2 cellular contexts compared by ENCODE assay signal in the genomic region with DNA sequence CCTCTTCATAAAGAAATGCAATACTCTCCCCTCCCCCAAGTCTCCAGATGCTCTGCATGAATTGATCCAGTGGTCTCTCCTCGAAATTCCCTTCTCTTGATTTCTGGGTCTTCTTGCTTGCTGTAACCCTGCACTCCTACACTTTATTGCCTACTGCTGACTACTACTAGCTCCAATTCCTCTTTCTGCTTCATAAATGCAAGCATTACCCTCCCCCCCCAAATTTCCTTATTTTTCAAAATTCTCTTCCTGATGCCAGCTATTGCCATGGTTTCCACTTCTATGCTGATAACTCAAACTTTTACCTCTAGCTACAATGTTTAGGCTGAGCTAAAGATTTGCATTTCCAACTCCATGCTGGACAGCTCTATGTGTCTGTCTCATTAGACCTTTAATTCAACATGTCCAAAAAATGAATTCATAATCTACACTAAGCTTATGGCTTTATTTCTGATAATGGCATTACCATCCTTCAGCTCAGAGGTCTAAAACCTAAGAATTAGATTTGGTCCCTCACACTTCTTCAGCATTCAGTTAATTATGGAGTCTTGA.
TF ChIP-seq lines count a peak whose summit lies in the region.

No MANE protein-coding gene starts in this region.

TF ChIP-seq in A549, 52 proteins besides CTCF, POLR2A, EP300 and RAD21:
- TF ChIP-seq HDAC2 (IDR thresholded peaks at IDR 0.05) (no peak), FOXS1 (CRISPR knock-in tag; IDR thresholded peaks at IDR 0.05) (no peak), ZFP36 (IDR thresholded peaks at IDR 0.05; ENCODE audit: borderline replicate concordance, partially characterized antibody) (no peak), RCOR1 (IDR thresholded peaks at IDR 0.05; ENCODE audit: low read depth, low read length) (no peak), KDM1A (IDR thresholded peaks at IDR 0.05; ENCODE audit: low read depth) (no peak), JUNB (IDR thresholded peaks at IDR 0.05) (no peak), SMC3 (IDR thresholded peaks at IDR 0.05) (no peak), SREBF2 (IDR thresholded peaks at IDR 0.05) (no peak), JUN (IDR thresholded peaks at IDR 0.05) (no peak), HOXB5 (CRISPR knock-in tag; IDR thresholded peaks at IDR 0.05) (no peak), EHMT2 (IDR thresholded peaks at IDR 0.05; ENCODE audit: low read depth) (no peak), ZNF302 (CRISPR knock-in tag; IDR thresholded peaks at IDR 0.05) (no peak), CHD2 (IDR thresholded peaks at IDR 0.05; ENCODE audit: low read length, partially characterized antibody) (no peak), TFCP2L1 (CRISPR knock-in tag; IDR thresholded peaks at IDR 0.05) (no peak), PHF8 (IDR thresholded peaks at IDR 0.05; ENCODE audit: borderline replicate concordance, low read depth) (no peak)
- TF ChIP-seq, protein P1, sequence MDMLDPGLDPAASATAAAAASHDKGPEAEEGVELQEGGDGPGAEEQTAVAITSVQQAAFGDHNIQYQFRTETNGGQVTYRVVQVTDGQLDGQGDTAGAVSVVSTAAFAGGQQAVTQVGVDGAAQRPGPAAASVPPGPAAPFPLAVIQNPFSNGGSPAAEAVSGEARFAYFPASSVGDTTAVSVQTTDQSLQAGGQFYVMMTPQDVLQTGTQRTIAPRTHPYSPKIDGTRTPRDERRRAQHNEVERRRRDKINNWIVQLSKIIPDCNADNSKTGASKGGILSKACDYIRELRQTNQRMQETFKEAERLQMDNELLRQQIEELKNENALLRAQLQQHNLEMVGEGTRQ (IDR thresholded peaks at IDR 0.05), result no peak
- TF ChIP-seq, protein P2, sequence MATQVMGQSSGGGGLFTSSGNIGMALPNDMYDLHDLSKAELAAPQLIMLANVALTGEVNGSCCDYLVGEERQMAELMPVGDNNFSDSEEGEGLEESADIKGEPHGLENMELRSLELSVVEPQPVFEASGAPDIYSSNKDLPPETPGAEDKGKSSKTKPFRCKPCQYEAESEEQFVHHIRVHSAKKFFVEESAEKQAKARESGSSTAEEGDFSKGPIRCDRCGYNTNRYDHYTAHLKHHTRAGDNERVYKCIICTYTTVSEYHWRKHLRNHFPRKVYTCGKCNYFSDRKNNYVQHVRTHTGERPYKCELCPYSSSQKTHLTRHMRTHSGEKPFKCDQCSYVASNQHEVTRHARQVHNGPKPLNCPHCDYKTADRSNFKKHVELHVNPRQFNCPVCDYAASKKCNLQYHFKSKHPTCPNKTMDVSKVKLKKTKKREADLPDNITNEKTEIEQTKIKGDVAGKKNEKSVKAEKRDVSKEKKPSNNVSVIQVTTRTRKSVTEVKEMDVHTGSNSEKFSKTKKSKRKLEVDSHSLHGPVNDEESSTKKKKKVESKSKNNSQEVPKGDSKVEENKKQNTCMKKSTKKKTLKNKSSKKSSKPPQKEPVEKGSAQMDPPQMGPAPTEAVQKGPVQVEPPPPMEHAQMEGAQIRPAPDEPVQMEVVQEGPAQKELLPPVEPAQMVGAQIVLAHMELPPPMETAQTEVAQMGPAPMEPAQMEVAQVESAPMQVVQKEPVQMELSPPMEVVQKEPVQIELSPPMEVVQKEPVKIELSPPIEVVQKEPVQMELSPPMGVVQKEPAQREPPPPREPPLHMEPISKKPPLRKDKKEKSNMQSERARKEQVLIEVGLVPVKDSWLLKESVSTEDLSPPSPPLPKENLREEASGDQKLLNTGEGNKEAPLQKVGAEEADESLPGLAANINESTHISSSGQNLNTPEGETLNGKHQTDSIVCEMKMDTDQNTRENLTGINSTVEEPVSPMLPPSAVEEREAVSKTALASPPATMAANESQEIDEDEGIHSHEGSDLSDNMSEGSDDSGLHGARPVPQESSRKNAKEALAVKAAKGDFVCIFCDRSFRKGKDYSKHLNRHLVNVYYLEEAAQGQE (IDR thresholded peaks at IDR 0.05), result no peak
- TF ChIP-seq, protein P3, sequence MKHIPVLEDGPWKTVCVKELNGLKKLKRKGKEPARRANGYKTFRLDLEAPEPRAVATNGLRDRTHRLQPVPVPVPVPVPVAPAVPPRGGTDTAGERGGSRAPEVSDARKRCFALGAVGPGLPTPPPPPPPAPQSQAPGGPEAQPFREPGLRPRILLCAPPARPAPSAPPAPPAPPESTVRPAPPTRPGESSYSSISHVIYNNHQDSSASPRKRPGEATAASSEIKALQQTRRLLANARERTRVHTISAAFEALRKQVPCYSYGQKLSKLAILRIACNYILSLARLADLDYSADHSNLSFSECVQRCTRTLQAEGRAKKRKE (CRISPR knock-in tag; IDR thresholded peaks at IDR 0.05; ENCODE audit: low read depth), result no peak
- TF ChIP-seq, protein P4, sequence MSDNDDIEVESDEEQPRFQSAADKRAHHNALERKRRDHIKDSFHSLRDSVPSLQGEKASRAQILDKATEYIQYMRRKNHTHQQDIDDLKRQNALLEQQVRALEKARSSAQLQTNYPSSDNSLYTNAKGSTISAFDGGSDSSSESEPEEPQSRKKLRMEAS (IDR thresholded peaks at IDR 0.05), result no peak
- TF ChIP-seq, protein P5, sequence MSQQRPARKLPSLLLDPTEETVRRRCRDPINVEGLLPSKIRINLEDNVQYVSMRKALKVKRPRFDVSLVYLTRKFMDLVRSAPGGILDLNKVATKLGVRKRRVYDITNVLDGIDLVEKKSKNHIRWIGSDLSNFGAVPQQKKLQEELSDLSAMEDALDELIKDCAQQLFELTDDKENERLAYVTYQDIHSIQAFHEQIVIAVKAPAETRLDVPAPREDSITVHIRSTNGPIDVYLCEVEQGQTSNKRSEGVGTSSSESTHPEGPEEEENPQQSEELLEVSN (IDR thresholded peaks at IDR 0.05; ENCODE audit: borderline replicate concordance, low read depth), result no peak
TF ChIP-seq in A549: peak in this region for 0.

TF ChIP-seq in HCT116, 20 proteins besides CTCF, POLR2A, EP300 and RAD21:
- TF ChIP-seq JUND (IDR thresholded peaks at IDR 0.05) (no peak), CEBPB (IDR thresholded peaks at IDR 0.05; ENCODE audit: low read depth) (no peak), ZFX (IDR thresholded peaks at IDR 0.05) (no peak), YY1 (IDR thresholded peaks at IDR 0.05; ENCODE audit: extremely low read depth, insufficient replicate concordance, low read depth, low read length) (no peak), ZNF274 (IDR thresholded peaks at IDR 0.05; ENCODE audit: low read depth, low read length) (no peak), CBX3 (IDR thresholded peaks at IDR 0.05; ENCODE audit: low read depth) (no peak), EZH2 (IDR thresholded peaks at IDR 0.05) (no peak)
- TF ChIP-seq, protein P4 (IDR thresholded peaks at IDR 0.05), result no peak
- TF ChIP-seq, protein P6, sequence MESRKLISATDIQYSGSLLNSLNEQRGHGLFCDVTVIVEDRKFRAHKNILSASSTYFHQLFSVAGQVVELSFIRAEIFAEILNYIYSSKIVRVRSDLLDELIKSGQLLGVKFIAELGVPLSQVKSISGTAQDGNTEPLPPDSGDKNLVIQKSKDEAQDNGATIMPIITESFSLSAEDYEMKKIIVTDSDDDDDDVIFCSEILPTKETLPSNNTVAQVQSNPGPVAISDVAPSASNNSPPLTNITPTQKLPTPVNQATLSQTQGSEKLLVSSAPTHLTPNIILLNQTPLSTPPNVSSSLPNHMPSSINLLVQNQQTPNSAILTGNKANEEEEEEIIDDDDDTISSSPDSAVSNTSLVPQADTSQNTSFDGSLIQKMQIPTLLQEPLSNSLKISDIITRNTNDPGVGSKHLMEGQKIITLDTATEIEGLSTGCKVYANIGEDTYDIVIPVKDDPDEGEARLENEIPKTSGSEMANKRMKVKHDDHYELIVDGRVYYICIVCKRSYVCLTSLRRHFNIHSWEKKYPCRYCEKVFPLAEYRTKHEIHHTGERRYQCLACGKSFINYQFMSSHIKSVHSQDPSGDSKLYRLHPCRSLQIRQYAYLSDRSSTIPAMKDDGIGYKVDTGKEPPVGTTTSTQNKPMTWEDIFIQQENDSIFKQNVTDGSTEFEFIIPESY (IDR thresholded peaks at IDR 0.05; ENCODE audit: extremely low read depth, insufficient replicate concordance, low read length), result no peak
